In genomic region chr3:67305160-67305559, GRCh38 we compare ENCODE assay signal across 30 cellular contexts.
"Had no signal": no experiment of that assay in that cellular context is flagged by ENCODE, and none has a peak within 500 bp of the region (broad histone marks: within the 10 kb centered on the region; RNA-seq: fewer than 3 reads in every experiment).

No MANE protein-coding gene starts in this region.

- H3K9me3 Mint-ChIP-seq: activated CD4-positive, alpha-beta T cell treated with anti-CD3 and anti-CD28 coated beads, Interleukin-2, amount 10 ng/mL, durations not matched to agents 7 days and 5 days; activated CD8-positive, alpha-beta T cell treated with anti-CD3 and anti-CD28 coated beads for 36 hours; central memory CD8-positive, alpha-beta T cell; effector memory CD8-positive, alpha-beta T cell; T-helper 2 cell treated with Interferon-gamma antibody and Interleukin-4, amounts not matched to agents 5 μg/mL and 100 μg/mL, for 36 hours had no signal

- H3K4me1 Mint-ChIP-seq: activated B cell treated with CpG ODN at 0.5 μM for 24 hours; activated CD4-positive, alpha-beta T cell treated with anti-CD3 and anti-CD28 coated beads, Interleukin-2, amount 10 ng/mL, durations not matched to agents 7 days and 5 days; activated naive CD8-positive, alpha-beta T cell treated with anti-CD3 and anti-CD28 coated beads, Interleukin-2, amount 10 ng/mL, durations not matched to agents 7 days and 5 days; central memory CD8-positive, alpha-beta T cell; T-helper 17 cell had no signal

- H3K27ac Mint-ChIP-seq: activated B cell treated with CpG ODN at 0.5 μM for 24 hours; activated CD4-positive, alpha-beta T cell treated with anti-CD3 and anti-CD28 coated beads, Interleukin-2, amount 10 ng/mL, durations not matched to agents 7 days and 5 days; activated CD8-positive, alpha-beta T cell treated with anti-CD3 and anti-CD28 coated beads for 36 hours; activated naive CD8-positive, alpha-beta T cell treated with anti-CD3 and anti-CD28 coated beads, Interleukin-2, amount 10 ng/mL, durations not matched to agents 7 days and 5 days; activated T-cell treated with anti-CD3 and anti-CD28 coated beads, Interleukin-2, amount 50 U/mL, for 72 hours; effector memory CD8-positive, alpha-beta T cell; T-helper 17 cell; T-helper 2 cell treated with Interferon-gamma antibody and Interleukin-4, amounts not matched to agents 5 μg/mL and 100 μg/mL, for 36 hours had no signal

- H3K4me1 ChIP-seq: esophagus squamous epithelium, gastroesophageal sphincter, heart right ventricle had no signal

- H3K4me3 Mint-ChIP-seq: activated B cell treated with CpG ODN at 0.5 μM for 24 hours; activated CD4-positive, alpha-beta T cell treated with anti-CD3 and anti-CD28 coated beads, Interleukin-2, amount 10 ng/mL, durations not matched to agents 7 days and 5 days; activated CD8-positive, alpha-beta T cell treated with anti-CD3 and anti-CD28 coated beads for 36 hours; activated naive CD8-positive, alpha-beta T cell treated with anti-CD3 and anti-CD28 coated beads, Interleukin-2, amount 10 ng/mL, durations not matched to agents 7 days and 5 days; activated T-cell treated with anti-CD3 and anti-CD28 coated beads, Interleukin-2, amount 50 U/mL, for 72 hours; central memory CD8-positive, alpha-beta T cell; effector memory CD8-positive, alpha-beta T cell; T-helper 17 cell; T-helper 2 cell treated with Interferon-gamma antibody and Interleukin-4, amounts not matched to agents 5 μg/mL and 100 μg/mL, for 36 hours had no signal

- H3K27me3 ChIP-seq: brain microvascular endothelial cell, esophagus squamous epithelium, gastroesophageal sphincter had no signal

- H3K27me3 Mint-ChIP-seq: activated B cell treated with CpG ODN at 0.5 μM for 24 hours; activated naive CD8-positive, alpha-beta T cell treated with anti-CD3 and anti-CD28 coated beads, Interleukin-2, amount 10 ng/mL, durations not matched to agents 7 days and 5 days; central memory CD8-positive, alpha-beta T cell; effector memory CD8-positive, alpha-beta T cell; T-helper 17 cell had no signal

- DNase-seq: activated B cell treated with CpG ODN at 0.5 μM for 24 hours; activated CD4-positive, alpha-beta T cell treated with anti-CD3 and anti-CD28 coated beads for 4 hours; activated CD4-positive, alpha-beta T cell treated with anti-CD3 and anti-CD28 coated beads, Interleukin-2, amount 10 ng/mL, durations not matched to agents 7 days and 5 days; activated CD4-positive, alpha-beta T cell treated with anti-CD3 and anti-CD28 coated beads, Interleukin-2, amount 50 U/mL, for 48 hours; activated CD4-positive, CD25-positive, alpha-beta regulatory T cell treated with anti-CD3 and anti-CD28 coated beads, Interleukin-2, amount 50 U/mL, for 72 hours; activated CD8-positive, alpha-beta memory T cell treated with anti-CD3 and anti-CD28 coated beads for 24 hours; activated CD8-positive, alpha-beta T cell treated with anti-CD3 and anti-CD28 coated beads for 36 hours; activated gamma-delta T cell; activated naive CD4-positive, alpha-beta T cell; activated naive CD4-positive, alpha-beta T cell treated with anti-CD3 and anti-CD28 coated beads, Interleukin-2, amount 50 U/mL, for 16 hours; activated naive CD8-positive, alpha-beta T cell treated with anti-CD3 and anti-CD28 coated beads, Interleukin-2, amount 10 ng/mL, durations not matched to agents 7 days and 5 days; activated T-cell treated with anti-CD3 and anti-CD28 coated beads, Interleukin-2, amount 50 U/mL, for 72 hours; amniotic stem cell; anterior cingulate cortex; brain microvascular endothelial cell; cortex of kidney; dermis blood vessel endothelial cell; effector CD4-positive, alpha-beta T cell; effector memory CD8-positive, alpha-beta T cell; esophagus squamous epithelium; foreskin melanocyte; heart right ventricle; T-helper 1 cell; T-helper 17 cell; T1000; WERI-Rb-1 had no signal

- ATAC-seq: activated CD8-positive, alpha-beta T cell treated with anti-CD3 and anti-CD28 coated beads for 36 hours; effector memory CD8-positive, alpha-beta T cell; gastroesophageal sphincter; heart right ventricle; T-helper 17 cell had no signal

- H3K36me3 ChIP-seq: brain microvascular endothelial cell, esophagus squamous epithelium, gastroesophageal sphincter, heart right ventricle, WERI-Rb-1 had no signal

- H3K9me3 ChIP-seq: esophagus squamous epithelium, gastroesophageal sphincter had no signal

- H3K4me3 ChIP-seq: esophagus squamous epithelium, gastroesophageal sphincter, heart right ventricle had no signal

- H3K27ac ChIP-seq: brain microvascular endothelial cell, epithelial cell of prostate, esophagus squamous epithelium, gastroesophageal sphincter, heart right ventricle, WERI-Rb-1 had no signal

- H3K36me3 Mint-ChIP-seq: activated naive CD8-positive, alpha-beta T cell treated with anti-CD3 and anti-CD28 coated beads, Interleukin-2, amount 10 ng/mL, durations not matched to agents 7 days and 5 days had no signal
